9 cellular contexts compared by ENCODE assay signal in the genomic region with DNA sequence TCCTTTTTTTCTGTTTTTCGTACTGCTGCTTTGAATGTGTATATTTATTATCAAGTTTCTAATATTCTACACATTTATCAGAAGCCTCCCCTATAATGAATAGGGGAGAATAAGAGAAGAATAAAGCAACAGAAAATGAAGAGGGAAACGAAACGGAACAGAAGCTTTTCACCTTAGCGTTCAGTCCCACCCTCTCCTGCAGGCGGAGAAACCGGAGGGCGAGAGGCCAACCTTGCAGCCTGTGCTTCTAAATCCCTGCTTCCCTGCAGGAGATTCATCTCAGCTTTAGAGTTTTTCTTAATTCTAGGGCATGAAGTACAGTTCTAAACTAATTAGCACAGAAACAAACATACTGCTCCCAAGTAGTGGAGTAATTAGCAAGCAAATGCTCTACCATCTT.
DNase-seq lines count a peak whose midpoint lies in the region; ATAC-seq and TF ChIP-seq lines count a peak whose summit lies in the region.
"Had no signal": no experiment of that assay in that cellular context is flagged by ENCODE, and none has a peak within 500 bp of the region (broad histone marks: within the 10 kb centered on the region; RNA-seq: fewer than 3 reads in every experiment).

No MANE protein-coding gene starts in this region.

- H3K79me2 ChIP-seq in MM.1S (ENCODE audit: low read length): no peaks in the 10 kb centered on the region

- DNase-seq in CD4-positive, alpha-beta T cell: no peak
- DNase-seq in MM.1S: no peak
- no peak for DNase-seq in effector memory CD4-positive, alpha-beta T cell
- no peak for DNase-seq in nephron progenitor cell
- no peak for DNase-seq in stimulated activated CD4-positive, alpha-beta T cell treated with anti-CD3 and anti-CD28 coated beads, Interleukin-4, amount 100 ng/mL, for 24 hours
- DNase-seq: NCI-H1105 had no signal

- CTCF ChIA-PET in CD4-positive, alpha-beta T cell (lab: Charles Lee): interaction anchor here (1.0 to 1.7 kb wide), 4 partner anchors 15 to 208 kb away, joined by 3 to 4 read pairs (median 4); a partner anchor contains a TSS

- H3K4me2 ChIP-seq in MM.1S (ENCODE audit: low read depth, low read length): no peak overlapping the region

- POLR2A ChIA-PET in CD4-positive, alpha-beta T cell (lab: Charles Lee): interaction anchor here (3.7 kb wide), 1 partner anchor 207 kb away, joined by 22 read pairs; a partner anchor contains a TSS

- peaks cover 62% of the 10 kb centered on the region for H3K4me1 Mint-ChIP-seq in CD4-positive, alpha-beta T cell (ENCODE audit: low read depth)
- peaks cover 38% of the 10 kb centered on the region for H3K4me1 Mint-ChIP-seq in nephron progenitor cell

- H3K4me1 ChIP-seq in MM.1S (ENCODE audit: low read length): peaks cover 31% of the 10 kb centered on the region
- H3K4me1 ChIP-seq in effector memory CD4-positive, alpha-beta T cell (ENCODE audit: control insufficient read depth, insufficient read depth, low read length, poor library complexity, severe bottlenecking): peaks cover 42% of the 10 kb centered on the region

- H2AFZ ChIP-seq in MM.1S (ENCODE audit: low read length): no peak overlapping the region

- H3K4me3 ChIP-seq in MM.1S (ENCODE audit: low read length): no peak overlapping the region
- H3K4me3 ChIP-seq in effector memory CD4-positive, alpha-beta T cell (ENCODE audit: insufficient read depth, low read depth, low read length, poor library complexity, severe bottlenecking): no peak overlapping the region

- peak overlapping the region; percentile 83 for H3K27ac Mint-ChIP-seq in CD4-positive, alpha-beta T cell
- H3K27ac Mint-ChIP-seq in nephron progenitor cell: peak overlapping the region; percentile 39

- intact Hi-C loops in CD4-positive, alpha-beta T cell (cut with DNase I, micrococcal nuclease): loop anchor here (2.0 to 10.0 kb wide), 4 partner anchors 182 to 402 kb away; a partner anchor contains a TSS

- H3K36me3 Mint-ChIP-seq in CD4-positive, alpha-beta T cell (ENCODE audit: low read depth): peaks cover 10% of the 10 kb centered on the region
- peaks cover 9% of the 10 kb centered on the region for H3K36me3 Mint-ChIP-seq in nephron progenitor cell (ENCODE audit: low read depth)

- peaks cover 30% of the 10 kb centered on the region for H3F3A ChIP-seq in MM.1S (ENCODE audit: insufficient read depth, low read length)

- TF ChIP-seq CTCF in CD4-positive, alpha-beta T cell (IDR thresholded peaks at IDR 0.05): no peak
- TF ChIP-seq CTCF in MM.1S (IDR thresholded peaks at IDR 0.05; ENCODE audit: low read length) (no peak), nephron progenitor cell (IDR thresholded peaks at IDR 0.05) (no peak)

- no peaks in the 10 kb centered on the region for H3K9me3 ChIP-seq in CD4-positive, alpha-beta T cell (ENCODE audit: control insufficient read depth, low read length)
- H3K9me3 ChIP-seq in MM.1S (replicated peaks; ENCODE audit: insufficient read depth, low read length): no peaks in the 10 kb centered on the region
- H3K9me3 ChIP-seq in effector memory CD4-positive, alpha-beta T cell (ENCODE audit: control insufficient read depth, low read length): no peaks in the 10 kb centered on the region

- H3K9ac ChIP-seq in MM.1S (ENCODE audit: low read length): no peak overlapping the region

- no peaks in the 10 kb centered on the region for H3K9me2 ChIP-seq in MM.1S (replicated peaks; ENCODE audit: insufficient read depth, low read length)

- no peak overlapping the region for H3K27ac ChIP-seq in CD4-positive, alpha-beta T cell (ENCODE audit: low read depth, low read length)
- H3K27ac ChIP-seq in MM.1S (ENCODE audit: low read length): peak overlapping the region; percentile 91; the same call in 1 of the 2 replicates
- H3K27ac ChIP-seq in effector memory CD4-positive, alpha-beta T cell (ENCODE audit: insufficient read depth, low read length, poor library complexity, severe bottlenecking): peak overlapping the region; percentile 96

- no peak for ATAC-seq in CD4-positive, alpha-beta T cell (ENCODE audit: poor library complexity)
- ATAC-seq in HG02588 (IDR thresholded peaks at IDR 0.05; ENCODE audit: unreplicated experiment) (no peak), HG02623 (IDR thresholded peaks at IDR 0.05; ENCODE audit: unreplicated experiment) (no peak), GM19397 (IDR thresholded peaks at IDR 0.05; ENCODE audit: unreplicated experiment) (no peak)

- no peaks in the 10 kb centered on the region for H3K36me3 ChIP-seq in MM.1S (replicated peaks; ENCODE audit: insufficient read depth, low read length)
- no peaks in the 10 kb centered on the region for H3K36me3 ChIP-seq in effector memory CD4-positive, alpha-beta T cell (ENCODE audit: control insufficient read depth, insufficient read depth, low read length)

- no peaks in the 10 kb centered on the region for H3K27me3 Mint-ChIP-seq in CD4-positive, alpha-beta T cell
- peaks cover 6% of the 10 kb centered on the region for H3K27me3 Mint-ChIP-seq in nephron progenitor cell (ENCODE audit: low read depth, poor library complexity)

- no peaks in the 10 kb centered on the region for H3K27me3 ChIP-seq in CD4-positive, alpha-beta T cell (ENCODE audit: control insufficient read depth, insufficient read depth, low read length)
- H3K27me3 ChIP-seq in MM.1S (replicated peaks; ENCODE audit: insufficient read depth, low read length): no peaks in the 10 kb centered on the region
- H3K27me3 ChIP-seq in effector memory CD4-positive, alpha-beta T cell (replicated peaks; ENCODE audit: control insufficient read depth, insufficient read depth, low read length, poor library complexity, severe bottlenecking): no peaks in the 10 kb centered on the region

- H3K4me3 Mint-ChIP-seq in CD4-positive, alpha-beta T cell: no peak overlapping the region
- peak overlapping the region; percentile 30 for H3K4me3 Mint-ChIP-seq in nephron progenitor cell

- H3K9me3 Mint-ChIP-seq in CD4-positive, alpha-beta T cell: peaks cover 4% of the 10 kb centered on the region
- H3K9me3 Mint-ChIP-seq in nephron progenitor cell: peaks cover 24% of the 10 kb centered on the region

- no peaks in the 10 kb centered on the region for H4K20me1 ChIP-seq in MM.1S (ENCODE audit: insufficient read depth, low read length)
